1 cellular context compared by ENCODE assay signal in genomic region chr2:96838345-96839287, GRCh38.
TF ChIP-seq lines count a peak whose summit lies in the region.

No MANE protein-coding gene starts in this region.

TF ChIP-seq in GM23338, 12 proteins besides CTCF, POLR2A, EP300 and RAD21:
- TF ChIP-seq ZNF462 (CRISPR knock-in tag; IDR thresholded peaks at IDR 0.05) (no peak), REST (IDR thresholded peaks at IDR 0.05; ENCODE audit: unreplicated experiment) (no peak), ZNF331 (CRISPR knock-in tag; IDR thresholded peaks at IDR 0.05; ENCODE audit: low read depth) (no peak), NANOG (IDR thresholded peaks at IDR 0.05; ENCODE audit: borderline replicate concordance) (no peak), EZH2phosphoT487 (IDR thresholded peaks at IDR 0.05; ENCODE audit: unreplicated experiment) (no peak), ZNF114 (CRISPR knock-in tag; IDR thresholded peaks at IDR 0.05) (no peak), ETS1 (IDR thresholded peaks at IDR 0.05) (no peak), EZH2 (IDR thresholded peaks at IDR 0.05; ENCODE audit: low read depth, unreplicated experiment) (no peak), POLR2AphosphoS5 (IDR thresholded peaks at IDR 0.05; ENCODE audit: low read depth) (no peak), CREB1 (CRISPR knock-in tag; IDR thresholded peaks at IDR 0.05; ENCODE audit: low read depth) (no peak), JUNB (IDR thresholded peaks at IDR 0.05; ENCODE audit: unreplicated experiment) (no peak), STAT1 (IDR thresholded peaks at IDR 0.05; ENCODE audit: unreplicated experiment) (no peak)
